ENCODE assay signal across 15 cellular contexts in the genomic region with DNA sequence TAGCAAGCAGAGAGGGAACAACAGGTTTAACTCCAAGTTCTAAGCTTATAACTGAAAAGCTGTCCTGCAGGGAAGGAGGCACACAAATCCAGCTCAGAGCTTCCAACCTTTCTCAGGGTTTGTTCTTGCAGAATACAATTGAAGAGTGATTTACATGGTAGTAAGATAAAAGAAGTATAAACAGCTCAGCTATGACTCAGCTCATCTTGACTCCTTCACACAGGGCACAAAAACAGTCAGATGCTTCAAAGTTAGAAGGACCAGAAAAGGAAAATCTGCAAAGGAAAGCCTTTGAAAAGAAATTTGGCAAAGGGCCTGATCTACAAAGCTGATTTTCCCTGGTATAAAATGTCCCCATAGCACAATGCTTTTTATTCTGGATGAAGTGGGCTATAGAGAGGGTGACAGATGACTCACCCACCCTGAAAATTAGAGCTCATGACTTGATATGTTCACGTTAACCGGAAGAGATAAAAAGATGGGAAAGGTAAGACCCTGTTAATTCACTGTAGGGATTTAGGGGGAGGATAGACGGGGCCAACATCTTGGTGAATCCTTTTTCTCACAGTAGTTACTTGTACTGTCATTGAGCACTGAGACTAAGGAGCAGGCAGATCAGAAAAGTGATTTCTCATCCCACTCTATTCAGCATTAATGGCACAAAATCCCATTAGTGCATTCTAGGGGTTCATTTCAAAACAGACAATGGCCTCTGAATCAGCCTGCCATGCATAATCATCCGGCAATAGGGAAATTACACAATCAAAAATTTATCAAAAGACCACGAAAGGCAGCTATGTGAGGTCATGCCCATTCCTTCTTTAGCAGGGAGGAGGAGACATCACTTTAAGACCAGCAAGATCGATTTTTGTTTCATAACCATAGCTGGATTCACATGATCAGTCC.
DNase-seq lines count a peak whose midpoint lies in the region; ATAC-seq, FAIRE-seq and TF ChIP-seq lines count a peak whose summit lies in the region.
"Had no signal": no experiment of that assay in that cellular context is flagged by ENCODE, and none has a peak within 500 bp of the region (broad histone marks: within the 10 kb centered on the region; RNA-seq: fewer than 3 reads in every experiment).

No MANE protein-coding gene starts in this region.

- no peaks in the 10 kb centered on the region for H3K4me1 ChIP-seq in PC-3 (ENCODE audit: insufficient read depth, low read length)
- peaks cover 2% of the 10 kb centered on the region for H3K4me1 ChIP-seq in endothelial cell of umbilical vein (ENCODE audit: control insufficient read depth, extremely low read depth, insufficient read depth, low read length)
- peaks cover 20% of the 10 kb centered on the region for H3K4me1 ChIP-seq in osteoblast (ENCODE audit: insufficient read depth, low read length)
- H3K4me1 ChIP-seq in kidney (ENCODE audit: control insufficient read depth in 1 of 2, insufficient read depth in 1 of 2, low read depth in 1 of 2, low read length in 2 of 2) = no peaks in the 10 kb centered on the region
- H3K4me1 ChIP-seq: right lobe of liver had no signal

- CTCF ChIA-PET in PC-3 (lab: Charles Lee) (no interaction called here), endothelial cell of umbilical vein (lab: Charles Lee) (interaction anchor here (0.5 to 3.9 kb wide), 4 partner anchors 8 to 48 kb away, joined by 3 to 14 read pairs (median 6); no protein-coding TSS in a partner anchor)

- TF ChIP-seq POLR2A in endothelial cell of umbilical vein (IDR thresholded peaks at IDR 0.05; ENCODE audit: low read depth, low read length) = no peak

- H3K36me3 ChIP-seq in PC-3 (ENCODE audit: low read depth, low read length) (no peaks in the 10 kb centered on the region), endothelial cell of umbilical vein (ENCODE audit: control insufficient read depth in 2 of 2, extremely low read depth in 1 of 2, insufficient read depth in 2 of 2, low read length in 2 of 2) (no peaks in the 10 kb centered on the region), osteoblast (ENCODE audit: insufficient read depth, low read length) (no peaks in the 10 kb centered on the region), kidney (ENCODE audit: control insufficient read depth in 1 of 2, insufficient read depth in 2 of 2, low read length in 2 of 2) (no peaks in the 10 kb centered on the region)
- H3K36me3 ChIP-seq: right lobe of liver, thoracic aorta had no signal

- H3K27me3 ChIP-seq in PC-3 (ENCODE audit: low read length) (no peaks in the 10 kb centered on the region), endothelial cell of umbilical vein (ENCODE audit: control insufficient read depth in 2 of 2, insufficient read depth in 2 of 2, low read length in 2 of 2) (peaks cover 0 to 7% of the 10 kb centered on the region in 2 experiments), osteoblast (ENCODE audit: insufficient read depth, low read length) (no peaks in the 10 kb centered on the region)
- H3K27me3 ChIP-seq: right lobe of liver had no signal

- no peak overlapping the region for H3K4me3 Mint-ChIP-seq in T-helper 17 cell
- H3K4me3 Mint-ChIP-seq: activated CD4-positive, alpha-beta T cell treated with anti-CD3 and anti-CD28 coated beads, Interleukin-2, amount 10 ng/mL, durations not matched to agents 7 days and 5 days; activated T-helper 1 cell treated with anti-CD3 and anti-CD28 coated beads, Interleukin-12 subunit alpha, Interleukin-12 subunit beta, Interleukin-2, Interleukin-4 antibody, amounts not matched to agents 30 ng/mL and 10 ng/mL and 1 ng/mL, durations not matched to agents 14 hours and 24 hours and 36 hours; HFFc6 had no signal

- TF ChIP-seq CTCF in PC-3 (conservative IDR thresholded peaks at IDR 0.05; ENCODE audit: low read depth, low read length) (no peak), endothelial cell of umbilical vein (IDR thresholded peaks at IDR 0.05; ENCODE audit: extremely low read depth in 1 of 2, insufficient read depth in 1 of 2, low read depth in 1 of 2, low read length in 2 of 2) (no peak), osteoblast (IDR thresholded peaks at IDR 0.05; ENCODE audit: extremely low read depth, low read depth, low read length) (no peak), kidney (IDR thresholded peaks at IDR 0.05; ENCODE audit: borderline replicate concordance, extremely low read depth, insufficient read depth) (no peak)

- H3K27ac ChIP-seq in PC-3 (ENCODE audit: low read length) (no peak overlapping the region), endothelial cell of umbilical vein (ENCODE audit: insufficient read depth, low read depth, low read length) (no peak overlapping the region), osteoblast (ENCODE audit: low read depth, low read length) (peak overlapping the region; percentile 70), kidney (ENCODE audit: low read depth in 2 of 2, low read length in 2 of 2) (no peak overlapping the region)
- H3K27ac ChIP-seq: epithelial cell of prostate, KMS-11, right lobe of liver, thoracic aorta had no signal

- H3K9me1 ChIP-seq in endothelial cell of umbilical vein (replicated peaks; ENCODE audit: control insufficient read depth, extremely low read depth, insufficient read depth, low read length) = no peaks in the 10 kb centered on the region

- H3K9ac ChIP-seq in PC-3 (ENCODE audit: low read length) (no peak overlapping the region), endothelial cell of umbilical vein (replicated peaks; ENCODE audit: extremely low read depth, insufficient read depth, low read length) (no peak overlapping the region), kidney (ENCODE audit: low read length in 2 of 2) (no peak overlapping the region)
- H3K9ac ChIP-seq: KMS-11 had no signal

- peaks cover 32% of the 10 kb centered on the region for H3K27me3 Mint-ChIP-seq in T-helper 17 cell

- intact Hi-C loops in PC-3 (cut with micrococcal nuclease) = no loop called here
- intact Hi-C loops in endothelial cell of umbilical vein (cut with micrococcal nuclease) = no loop called here
- intact Hi-C loops in kidney (cut with DNase I) = no loop called here

- dilution Hi-C loops in endothelial cell of umbilical vein (cut with MboI; ENCODE audit: extremely low pct_ligation_motif_present, low sequenced_read_pairs) = no loop called here

- no peak overlapping the region for H3K27ac Mint-ChIP-seq in T-helper 17 cell
- H3K27ac Mint-ChIP-seq: activated CD4-positive, alpha-beta T cell treated with anti-CD3 and anti-CD28 coated beads, Interleukin-2, amount 10 ng/mL, durations not matched to agents 7 days and 5 days; activated T-helper 1 cell treated with anti-CD3 and anti-CD28 coated beads, Interleukin-12 subunit alpha, Interleukin-12 subunit beta, Interleukin-2, Interleukin-4 antibody, amounts not matched to agents 30 ng/mL and 10 ng/mL and 1 ng/mL, durations not matched to agents 14 hours and 24 hours and 36 hours; HFFc6 had no signal

- peaks cover 5% of the 10 kb centered on the region for H3K4me1 Mint-ChIP-seq in T-helper 17 cell
- H3K4me1 Mint-ChIP-seq: activated CD4-positive, alpha-beta T cell treated with anti-CD3 and anti-CD28 coated beads, Interleukin-2, amount 10 ng/mL, durations not matched to agents 7 days and 5 days had no signal

- H4K20me1 ChIP-seq in PC-3 (ENCODE audit: low read length) (no peaks in the 10 kb centered on the region), endothelial cell of umbilical vein (replicated peaks; ENCODE audit: control insufficient read depth, extremely low read depth, insufficient read depth, low read length) (no peaks in the 10 kb centered on the region), osteoblast (ENCODE audit: insufficient read depth, low read length) (no peaks in the 10 kb centered on the region)

- no peak overlapping the region for H3K4me3 ChIP-seq in PC-3 (ENCODE audit: low read length)
- no peak overlapping the region for H3K4me3 ChIP-seq in endothelial cell of umbilical vein (replicated peaks in 1 of 3; ENCODE audit: insufficient read depth in 1 of 3, low read depth in 1 of 3, low read length in 3 of 3)
- peak overlapping the region; percentile 24 for H3K4me3 ChIP-seq in osteoblast (ENCODE audit: insufficient read depth, low read length)
- no peak overlapping the region for H3K4me3 ChIP-seq in kidney (ENCODE audit: low read length in 2 of 2)
- H3K4me3 ChIP-seq: right lobe of liver, thoracic aorta had no signal

- H3K9me2 ChIP-seq in PC-3 (replicated peaks; ENCODE audit: low read length) = no peaks in the 10 kb centered on the region

- no peaks in the 10 kb centered on the region for H3F3A ChIP-seq in PC-3 (ENCODE audit: low read length, unreplicated experiment)

- no peak for FAIRE-seq in endothelial cell of umbilical vein (lab: Jason Lieb, UNC)
- no peak for FAIRE-seq in kidney (lab: Jason Lieb, UNC)

- DNase-seq in H4 (ENCODE audit: low spot score) (peak; percentile 52), PC-3 (peak; percentile 36), endothelial cell of umbilical vein (ENCODE audit: low read depth, low spot score) (no peak), osteoblast (ENCODE audit: insufficient read length, low spot score, missing footprints) (no peak), T-helper 17 cell (no peak), kidney (no peak)
- DNase-seq: activated CD4-positive, alpha-beta T cell treated with anti-CD3 and anti-CD28 coated beads, Interleukin-2, amount 10 ng/mL, durations not matched to agents 7 days and 5 days; HFFc6; NCI-H187 treated with DMSO at 0.1 percent for 48 hours; right lobe of liver had no signal

- H3K4me2 ChIP-seq in PC-3 (ENCODE audit: low read length) = no peak overlapping the region
- no peak overlapping the region for H3K4me2 ChIP-seq in endothelial cell of umbilical vein (ENCODE audit: insufficient read depth, low read length)
- peak overlapping the region; percentile 52 for H3K4me2 ChIP-seq in osteoblast (ENCODE audit: insufficient read depth, low read length)
- H3K4me2 ChIP-seq: KMS-11 had no signal

- no peaks in the 10 kb centered on the region for H3K9me3 ChIP-seq in PC-3 (ENCODE audit: low read length)
- H3K9me3 ChIP-seq in endothelial cell of umbilical vein (replicated peaks; ENCODE audit: control insufficient read depth, insufficient read depth, low read length) = no peaks in the 10 kb centered on the region
- H3K9me3 ChIP-seq in osteoblast (ENCODE audit: low read depth, low read length) = no peaks in the 10 kb centered on the region
- no peaks in the 10 kb centered on the region for H3K9me3 ChIP-seq in T-helper 17 cell (ENCODE audit: control insufficient read depth, low read length, poor library complexity, severe bottlenecking)
- no peaks in the 10 kb centered on the region for H3K9me3 ChIP-seq in kidney (ENCODE audit: control insufficient read depth in 1 of 2, low read length in 2 of 2)
- H3K9me3 ChIP-seq: right lobe of liver, thoracic aorta had no signal

- POLR2A ChIA-PET in PC-3 (lab: Charles Lee; ENCODE audit: unreplicated experiment) (no interaction called here), endothelial cell of umbilical vein (lab: Charles Lee) (no interaction called here)

- no peaks in the 10 kb centered on the region for H3K79me2 ChIP-seq in PC-3 (ENCODE audit: low read length)
- H3K79me2 ChIP-seq in endothelial cell of umbilical vein (ENCODE audit: control insufficient read depth, insufficient read depth, low read length) = no peaks in the 10 kb centered on the region
- no peaks in the 10 kb centered on the region for H3K79me2 ChIP-seq in osteoblast (ENCODE audit: insufficient read depth, low read length)

- ATAC-seq in PC-3 = peak; percentile 61
- no peak for ATAC-seq in GM18867 (IDR thresholded peaks at IDR 0.05; ENCODE audit: unreplicated experiment)
- no peak for ATAC-seq in T-helper 17 cell
- ATAC-seq: right lobe of liver had no signal

- BruUV-seq in PC-3 (replicated peaks; lab: Mats Ljungman, UMichigan) (no TSS peak), endothelial cell of umbilical vein (replicated peaks; lab: Mats Ljungman, UMichigan) (no TSS peak)

- H3K36me3 Mint-ChIP-seq in T-helper 17 cell (ENCODE audit: low read depth) = no peaks in the 10 kb centered on the region

- no peak overlapping the region for H2AFZ ChIP-seq in PC-3 (ENCODE audit: low read length)
- H2AFZ ChIP-seq in endothelial cell of umbilical vein (ENCODE audit: low read depth, low read length) = no peak overlapping the region
- H2AFZ ChIP-seq in osteoblast (ENCODE audit: low read length) = peak overlapping the region; percentile 48

Comparison
In these comparisons a context has a peak if more than half of its experiments do, and no peak if none do; other contexts are left out.
1. DNase-seq: peak in H4 (single experiment) and PC-3 (single experiment); none in endothelial cell of umbilical vein (single experiment), osteoblast (single experiment), T-helper 17 cell (0 of 3) and kidney (single experiment).